In the genomic region with DNA sequence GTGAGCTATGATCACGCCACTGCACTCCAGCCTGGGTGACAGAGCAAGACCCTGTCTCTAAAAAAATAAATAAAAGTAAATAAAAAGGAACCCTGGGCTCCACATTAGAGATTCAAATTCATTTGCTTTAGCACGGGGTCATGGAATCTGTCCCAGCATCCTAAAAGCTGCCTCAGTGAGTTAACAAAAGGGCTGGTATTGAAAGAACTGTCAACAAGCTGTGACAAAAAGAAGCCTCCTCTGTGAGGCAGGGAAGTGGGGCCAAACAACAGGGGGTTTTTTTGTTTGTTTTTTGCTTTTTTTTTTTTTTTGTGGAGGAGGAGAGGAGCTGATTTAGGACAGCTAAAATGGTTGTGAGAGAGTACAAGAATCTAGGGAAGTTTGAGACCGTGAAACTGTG, we compare ENCODE assay signal across 1 cellular context.
TF ChIP-seq lines count a peak whose summit lies in the region.

No MANE protein-coding gene starts in this region.

TF ChIP-seq in GM23338, 12 proteins besides CTCF, POLR2A, EP300 and RAD21 (continued from another document):
- TF ChIP-seq, protein P1, sequence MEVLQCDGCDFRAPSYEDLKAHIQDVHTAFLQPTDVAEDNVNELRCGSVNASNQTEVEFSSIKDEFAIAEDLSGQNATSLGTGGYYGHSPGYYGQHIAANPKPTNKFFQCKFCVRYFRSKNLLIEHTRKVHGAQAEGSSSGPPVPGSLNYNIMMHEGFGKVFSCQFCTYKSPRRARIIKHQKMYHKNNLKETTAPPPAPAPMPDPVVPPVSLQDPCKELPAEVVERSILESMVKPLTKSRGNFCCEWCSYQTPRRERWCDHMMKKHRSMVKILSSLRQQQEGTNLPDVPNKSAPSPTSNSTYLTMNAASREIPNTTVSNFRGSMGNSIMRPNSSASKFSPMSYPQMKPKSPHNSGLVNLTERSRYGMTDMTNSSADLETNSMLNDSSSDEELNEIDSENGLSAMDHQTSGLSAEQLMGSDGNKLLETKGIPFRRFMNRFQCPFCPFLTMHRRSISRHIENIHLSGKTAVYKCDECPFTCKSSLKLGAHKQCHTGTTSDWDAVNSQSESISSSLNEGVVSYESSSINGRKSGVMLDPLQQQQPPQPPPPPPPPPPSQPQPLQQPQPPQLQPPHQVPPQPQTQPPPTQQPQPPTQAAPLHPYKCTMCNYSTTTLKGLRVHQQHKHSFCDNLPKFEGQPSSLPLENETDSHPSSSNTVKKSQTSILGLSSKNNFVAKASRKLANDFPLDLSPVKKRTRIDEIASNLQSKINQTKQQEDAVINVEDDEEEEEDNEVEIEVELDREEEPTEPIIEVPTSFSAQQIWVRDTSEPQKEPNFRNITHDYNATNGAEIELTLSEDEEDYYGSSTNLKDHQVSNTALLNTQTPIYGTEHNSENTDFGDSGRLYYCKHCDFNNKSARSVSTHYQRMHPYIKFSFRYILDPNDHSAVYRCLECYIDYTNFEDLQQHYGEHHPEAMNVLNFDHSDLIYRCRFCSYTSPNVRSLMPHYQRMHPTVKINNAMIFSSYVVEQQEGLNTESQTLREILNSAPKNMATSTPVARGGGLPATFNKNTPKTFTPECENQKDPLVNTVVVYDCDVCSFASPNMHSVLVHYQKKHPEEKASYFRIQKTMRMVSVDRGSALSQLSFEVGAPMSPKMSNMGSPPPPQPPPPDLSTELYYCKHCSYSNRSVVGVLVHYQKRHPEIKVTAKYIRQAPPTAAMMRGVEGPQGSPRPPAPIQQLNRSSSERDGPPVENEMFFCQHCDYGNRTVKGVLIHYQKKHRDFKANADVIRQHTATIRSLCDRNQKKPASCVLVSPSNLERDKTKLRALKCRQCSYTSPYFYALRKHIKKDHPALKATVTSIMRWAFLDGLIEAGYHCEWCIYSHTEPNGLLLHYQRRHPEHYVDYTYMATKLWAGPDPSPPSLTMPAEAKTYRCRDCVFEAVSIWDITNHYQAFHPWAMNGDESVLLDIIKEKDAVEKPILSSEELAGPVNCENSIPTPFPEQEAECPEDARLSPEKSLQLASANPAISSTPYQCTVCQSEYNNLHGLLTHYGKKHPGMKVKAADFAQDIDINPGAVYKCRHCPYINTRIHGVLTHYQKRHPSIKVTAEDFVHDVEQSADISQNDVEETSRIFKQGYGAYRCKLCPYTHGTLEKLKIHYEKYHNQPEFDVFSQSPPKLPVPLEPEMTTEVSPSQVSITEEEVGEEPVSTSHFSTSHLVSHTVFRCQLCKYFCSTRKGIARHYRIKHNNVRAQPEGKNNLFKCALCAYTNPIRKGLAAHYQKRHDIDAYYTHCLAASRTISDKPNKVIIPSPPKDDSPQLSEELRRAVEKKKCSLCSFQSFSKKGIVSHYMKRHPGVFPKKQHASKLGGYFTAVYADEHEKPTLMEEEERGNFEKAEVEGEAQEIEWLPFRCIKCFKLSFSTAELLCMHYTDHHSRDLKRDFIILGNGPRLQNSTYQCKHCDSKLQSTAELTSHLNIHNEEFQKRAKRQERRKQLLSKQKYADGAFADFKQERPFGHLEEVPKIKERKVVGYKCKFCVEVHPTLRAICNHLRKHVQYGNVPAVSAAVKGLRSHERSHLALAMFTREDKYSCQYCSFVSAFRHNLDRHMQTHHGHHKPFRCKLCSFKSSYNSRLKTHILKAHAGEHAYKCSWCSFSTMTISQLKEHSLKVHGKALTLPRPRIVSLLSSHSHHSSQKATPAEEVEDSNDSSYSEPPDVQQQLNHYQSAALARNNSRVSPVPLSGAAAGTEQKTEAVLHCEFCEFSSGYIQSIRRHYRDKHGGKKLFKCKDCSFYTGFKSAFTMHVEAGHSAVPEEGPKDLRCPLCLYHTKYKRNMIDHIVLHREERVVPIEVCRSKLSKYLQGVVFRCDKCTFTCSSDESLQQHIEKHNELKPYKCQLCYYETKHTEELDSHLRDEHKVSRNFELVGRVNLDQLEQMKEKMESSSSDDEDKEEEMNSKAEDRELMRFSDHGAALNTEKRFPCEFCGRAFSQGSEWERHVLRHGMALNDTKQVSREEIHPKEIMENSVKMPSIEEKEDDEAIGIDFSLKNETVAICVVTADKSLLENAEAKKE (CRISPR knock-in tag; IDR thresholded peaks at IDR 0.05): no peak
- TF ChIP-seq JUNB (IDR thresholded peaks at IDR 0.05; ENCODE audit: unreplicated experiment) (no peak), CREB1 (CRISPR knock-in tag; IDR thresholded peaks at IDR 0.05; ENCODE audit: low read depth) (no peak), NANOG (IDR thresholded peaks at IDR 0.05; ENCODE audit: borderline replicate concordance) (no peak), EZH2phosphoT487 (IDR thresholded peaks at IDR 0.05; ENCODE audit: unreplicated experiment) (no peak)
- TF ChIP-seq, protein P2, sequence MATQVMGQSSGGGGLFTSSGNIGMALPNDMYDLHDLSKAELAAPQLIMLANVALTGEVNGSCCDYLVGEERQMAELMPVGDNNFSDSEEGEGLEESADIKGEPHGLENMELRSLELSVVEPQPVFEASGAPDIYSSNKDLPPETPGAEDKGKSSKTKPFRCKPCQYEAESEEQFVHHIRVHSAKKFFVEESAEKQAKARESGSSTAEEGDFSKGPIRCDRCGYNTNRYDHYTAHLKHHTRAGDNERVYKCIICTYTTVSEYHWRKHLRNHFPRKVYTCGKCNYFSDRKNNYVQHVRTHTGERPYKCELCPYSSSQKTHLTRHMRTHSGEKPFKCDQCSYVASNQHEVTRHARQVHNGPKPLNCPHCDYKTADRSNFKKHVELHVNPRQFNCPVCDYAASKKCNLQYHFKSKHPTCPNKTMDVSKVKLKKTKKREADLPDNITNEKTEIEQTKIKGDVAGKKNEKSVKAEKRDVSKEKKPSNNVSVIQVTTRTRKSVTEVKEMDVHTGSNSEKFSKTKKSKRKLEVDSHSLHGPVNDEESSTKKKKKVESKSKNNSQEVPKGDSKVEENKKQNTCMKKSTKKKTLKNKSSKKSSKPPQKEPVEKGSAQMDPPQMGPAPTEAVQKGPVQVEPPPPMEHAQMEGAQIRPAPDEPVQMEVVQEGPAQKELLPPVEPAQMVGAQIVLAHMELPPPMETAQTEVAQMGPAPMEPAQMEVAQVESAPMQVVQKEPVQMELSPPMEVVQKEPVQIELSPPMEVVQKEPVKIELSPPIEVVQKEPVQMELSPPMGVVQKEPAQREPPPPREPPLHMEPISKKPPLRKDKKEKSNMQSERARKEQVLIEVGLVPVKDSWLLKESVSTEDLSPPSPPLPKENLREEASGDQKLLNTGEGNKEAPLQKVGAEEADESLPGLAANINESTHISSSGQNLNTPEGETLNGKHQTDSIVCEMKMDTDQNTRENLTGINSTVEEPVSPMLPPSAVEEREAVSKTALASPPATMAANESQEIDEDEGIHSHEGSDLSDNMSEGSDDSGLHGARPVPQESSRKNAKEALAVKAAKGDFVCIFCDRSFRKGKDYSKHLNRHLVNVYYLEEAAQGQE (IDR thresholded peaks at IDR 0.05; ENCODE audit: unreplicated experiment): no peak
TF ChIP-seq in GM23338: peak in this region for 0.
